In the genomic region with DNA sequence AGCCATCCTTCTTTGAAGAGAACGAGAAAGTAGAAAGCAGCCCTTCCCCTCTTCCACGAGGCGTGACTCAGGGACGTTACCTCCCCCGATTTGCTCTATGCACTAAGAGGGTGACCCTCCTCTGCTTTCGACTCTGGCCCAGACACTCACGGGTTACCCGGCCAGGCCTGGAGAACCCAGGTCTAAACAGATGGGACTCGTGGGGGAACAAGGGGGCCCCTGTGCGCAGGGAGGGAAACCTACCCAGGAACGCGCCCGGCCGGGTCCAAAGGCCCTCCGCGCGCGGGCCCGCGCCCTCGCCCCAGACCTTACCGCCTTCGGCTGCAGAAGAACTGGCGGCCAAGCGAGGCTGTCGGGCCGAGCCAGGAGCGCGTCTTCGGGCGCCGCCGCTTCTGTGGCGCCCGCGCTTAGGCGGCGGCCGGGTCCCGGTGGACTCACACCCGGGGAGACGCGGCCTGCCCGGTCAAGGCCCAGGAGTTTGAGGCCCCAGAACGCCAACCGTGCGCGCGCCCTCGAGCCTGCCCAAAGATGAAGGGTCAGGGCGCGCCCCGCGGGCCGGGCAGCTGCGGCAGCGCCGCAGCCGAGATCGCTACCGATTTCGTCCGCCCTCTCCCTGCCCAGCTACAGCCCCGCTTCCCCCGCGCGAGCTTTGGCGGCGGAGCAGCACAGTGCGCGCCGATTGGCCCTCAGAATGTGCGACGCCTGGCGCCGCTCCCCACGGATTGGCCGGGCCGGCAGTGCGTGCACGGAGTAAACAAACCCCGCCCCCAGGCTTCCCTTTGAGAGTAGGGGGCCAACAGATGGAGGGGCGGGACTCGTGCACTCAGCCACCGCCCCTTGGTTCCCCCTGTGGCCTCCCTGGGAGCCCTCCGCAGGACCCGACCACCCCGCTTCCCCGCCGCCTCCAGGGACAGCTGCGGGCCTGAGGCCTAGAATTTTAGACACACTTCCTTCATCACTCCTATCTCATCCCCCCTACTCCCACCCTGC, we compare ENCODE assay signal across 1 cellular context.
A peak's percentile ranks its signal among the peaks of the same experiment; 100 is the strongest.
TF ChIP-seq lines count a peak whose summit lies in the region.

A gene with protein sequence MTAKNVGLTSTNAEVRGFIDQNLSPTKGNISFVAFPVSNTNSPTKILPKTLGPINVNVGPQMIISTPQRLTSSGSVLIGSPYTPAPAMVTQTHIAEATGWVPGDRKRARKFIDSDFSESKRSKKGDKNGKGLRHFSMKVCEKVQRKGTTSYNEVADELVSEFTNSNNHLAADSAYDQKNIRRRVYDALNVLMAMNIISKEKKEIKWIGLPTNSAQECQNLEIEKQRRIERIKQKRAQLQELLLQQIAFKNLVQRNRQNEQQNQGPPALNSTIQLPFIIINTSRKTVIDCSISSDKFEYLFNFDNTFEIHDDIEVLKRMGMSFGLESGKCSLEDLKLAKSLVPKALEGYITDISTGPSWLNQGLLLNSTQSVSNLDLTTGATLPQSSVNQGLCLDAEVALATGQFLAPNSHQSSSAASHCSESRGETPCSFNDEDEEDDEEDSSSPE (minus strand): TSS at position 674 of the 990 bp plus-strand sequence. CDS start 47,795 bp downstream, outside the sequence.

TF ChIP-seq in HepG2, 621 proteins besides CTCF, POLR2A, EP300 and RAD21 (continued from another document and continues in another):
- TF ChIP-seq, protein P1, sequence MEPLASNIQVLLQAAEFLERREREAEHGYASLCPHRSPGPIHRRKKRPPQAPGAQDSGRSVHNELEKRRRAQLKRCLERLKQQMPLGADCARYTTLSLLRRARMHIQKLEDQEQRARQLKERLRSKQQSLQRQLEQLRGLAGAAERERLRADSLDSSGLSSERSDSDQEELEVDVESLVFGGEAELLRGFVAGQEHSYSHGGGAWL (CRISPR knock-in tag; IDR thresholded peaks at IDR 0.05), result peak; percentile 79
- TF ChIP-seq, protein P2, sequence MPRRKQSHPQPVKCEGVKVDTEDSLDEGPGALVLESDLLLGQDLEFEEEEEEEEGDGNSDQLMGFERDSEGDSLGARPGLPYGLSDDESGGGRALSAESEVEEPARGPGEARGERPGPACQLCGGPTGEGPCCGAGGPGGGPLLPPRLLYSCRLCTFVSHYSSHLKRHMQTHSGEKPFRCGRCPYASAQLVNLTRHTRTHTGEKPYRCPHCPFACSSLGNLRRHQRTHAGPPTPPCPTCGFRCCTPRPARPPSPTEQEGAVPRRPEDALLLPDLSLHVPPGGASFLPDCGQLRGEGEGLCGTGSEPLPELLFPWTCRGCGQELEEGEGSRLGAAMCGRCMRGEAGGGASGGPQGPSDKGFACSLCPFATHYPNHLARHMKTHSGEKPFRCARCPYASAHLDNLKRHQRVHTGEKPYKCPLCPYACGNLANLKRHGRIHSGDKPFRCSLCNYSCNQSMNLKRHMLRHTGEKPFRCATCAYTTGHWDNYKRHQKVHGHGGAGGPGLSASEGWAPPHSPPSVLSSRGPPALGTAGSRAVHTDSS (CRISPR knock-in tag; conservative IDR thresholded peaks at IDR 0.05), result no peak
- TF ChIP-seq, protein P3, sequence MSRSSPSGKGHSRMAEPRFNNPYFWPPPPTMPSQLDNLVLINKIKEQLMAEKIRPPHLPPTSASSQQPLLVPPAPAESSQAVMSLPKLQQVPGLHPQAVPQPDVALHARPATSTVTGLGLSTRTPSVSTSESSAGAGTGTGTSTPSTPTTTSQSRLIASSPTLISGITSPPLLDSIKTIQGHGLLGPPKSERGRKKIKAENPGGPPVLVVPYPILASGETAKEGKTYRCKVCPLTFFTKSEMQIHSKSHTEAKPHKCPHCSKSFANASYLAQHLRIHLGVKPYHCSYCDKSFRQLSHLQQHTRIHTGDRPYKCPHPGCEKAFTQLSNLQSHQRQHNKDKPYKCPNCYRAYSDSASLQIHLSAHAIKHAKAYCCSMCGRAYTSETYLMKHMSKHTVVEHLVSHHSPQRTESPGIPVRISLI (CRISPR knock-in tag; IDR thresholded peaks at IDR 0.05; ENCODE audit: borderline replicate concordance), result no peak
- TF ChIP-seq, protein P4, sequence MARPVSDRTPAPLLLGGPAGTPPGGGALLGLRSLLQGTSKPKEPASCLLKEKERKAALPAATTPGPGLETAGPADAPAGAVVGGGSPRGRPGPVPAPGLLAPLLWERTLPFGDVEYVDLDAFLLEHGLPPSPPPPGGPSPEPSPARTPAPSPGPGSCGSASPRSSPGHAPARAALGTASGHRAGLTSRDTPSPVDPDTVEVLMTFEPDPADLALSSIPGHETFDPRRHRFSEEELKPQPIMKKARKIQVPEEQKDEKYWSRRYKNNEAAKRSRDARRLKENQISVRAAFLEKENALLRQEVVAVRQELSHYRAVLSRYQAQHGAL (CRISPR knock-in tag; IDR thresholded peaks at IDR 0.05; ENCODE audit: not compliant biosample characterization), result peak; percentile 21
- TF ChIP-seq, protein P5, sequence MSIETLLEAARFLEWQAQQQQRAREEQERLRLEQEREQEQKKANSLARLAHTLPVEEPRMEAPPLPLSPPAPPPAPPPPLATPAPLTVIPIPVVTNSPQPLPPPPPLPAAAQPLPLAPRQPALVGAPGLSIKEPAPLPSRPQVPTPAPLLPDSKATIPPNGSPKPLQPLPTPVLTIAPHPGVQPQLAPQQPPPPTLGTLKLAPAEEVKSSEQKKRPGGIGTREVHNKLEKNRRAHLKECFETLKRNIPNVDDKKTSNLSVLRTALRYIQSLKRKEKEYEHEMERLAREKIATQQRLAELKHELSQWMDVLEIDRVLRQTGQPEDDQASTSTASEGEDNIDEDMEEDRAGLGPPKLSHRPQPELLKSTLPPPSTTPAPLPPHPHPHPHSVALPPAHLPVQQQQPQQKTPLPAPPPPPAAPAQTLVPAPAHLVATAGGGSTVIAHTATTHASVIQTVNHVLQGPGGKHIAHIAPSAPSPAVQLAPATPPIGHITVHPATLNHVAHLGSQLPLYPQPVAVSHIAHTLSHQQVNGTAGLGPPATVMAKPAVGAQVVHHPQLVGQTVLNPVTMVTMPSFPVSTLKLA (IDR thresholded peaks at IDR 0.05), result peak; percentile 64
- TF ChIP-seq, protein P6, sequence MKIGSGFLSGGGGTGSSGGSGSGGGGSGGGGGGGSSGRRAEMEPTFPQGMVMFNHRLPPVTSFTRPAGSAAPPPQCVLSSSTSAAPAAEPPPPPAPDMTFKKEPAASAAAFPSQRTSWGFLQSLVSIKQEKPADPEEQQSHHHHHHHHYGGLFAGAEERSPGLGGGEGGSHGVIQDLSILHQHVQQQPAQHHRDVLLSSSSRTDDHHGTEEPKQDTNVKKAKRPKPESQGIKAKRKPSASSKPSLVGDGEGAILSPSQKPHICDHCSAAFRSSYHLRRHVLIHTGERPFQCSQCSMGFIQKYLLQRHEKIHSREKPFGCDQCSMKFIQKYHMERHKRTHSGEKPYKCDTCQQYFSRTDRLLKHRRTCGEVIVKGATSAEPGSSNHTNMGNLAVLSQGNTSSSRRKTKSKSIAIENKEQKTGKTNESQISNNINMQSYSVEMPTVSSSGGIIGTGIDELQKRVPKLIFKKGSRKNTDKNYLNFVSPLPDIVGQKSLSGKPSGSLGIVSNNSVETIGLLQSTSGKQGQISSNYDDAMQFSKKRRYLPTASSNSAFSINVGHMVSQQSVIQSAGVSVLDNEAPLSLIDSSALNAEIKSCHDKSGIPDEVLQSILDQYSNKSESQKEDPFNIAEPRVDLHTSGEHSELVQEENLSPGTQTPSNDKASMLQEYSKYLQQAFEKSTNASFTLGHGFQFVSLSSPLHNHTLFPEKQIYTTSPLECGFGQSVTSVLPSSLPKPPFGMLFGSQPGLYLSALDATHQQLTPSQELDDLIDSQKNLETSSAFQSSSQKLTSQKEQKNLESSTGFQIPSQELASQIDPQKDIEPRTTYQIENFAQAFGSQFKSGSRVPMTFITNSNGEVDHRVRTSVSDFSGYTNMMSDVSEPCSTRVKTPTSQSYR (CRISPR knock-in tag; IDR thresholded peaks at IDR 0.05; ENCODE audit: borderline replicate concordance), result no peak
- TF ChIP-seq, protein P7, sequence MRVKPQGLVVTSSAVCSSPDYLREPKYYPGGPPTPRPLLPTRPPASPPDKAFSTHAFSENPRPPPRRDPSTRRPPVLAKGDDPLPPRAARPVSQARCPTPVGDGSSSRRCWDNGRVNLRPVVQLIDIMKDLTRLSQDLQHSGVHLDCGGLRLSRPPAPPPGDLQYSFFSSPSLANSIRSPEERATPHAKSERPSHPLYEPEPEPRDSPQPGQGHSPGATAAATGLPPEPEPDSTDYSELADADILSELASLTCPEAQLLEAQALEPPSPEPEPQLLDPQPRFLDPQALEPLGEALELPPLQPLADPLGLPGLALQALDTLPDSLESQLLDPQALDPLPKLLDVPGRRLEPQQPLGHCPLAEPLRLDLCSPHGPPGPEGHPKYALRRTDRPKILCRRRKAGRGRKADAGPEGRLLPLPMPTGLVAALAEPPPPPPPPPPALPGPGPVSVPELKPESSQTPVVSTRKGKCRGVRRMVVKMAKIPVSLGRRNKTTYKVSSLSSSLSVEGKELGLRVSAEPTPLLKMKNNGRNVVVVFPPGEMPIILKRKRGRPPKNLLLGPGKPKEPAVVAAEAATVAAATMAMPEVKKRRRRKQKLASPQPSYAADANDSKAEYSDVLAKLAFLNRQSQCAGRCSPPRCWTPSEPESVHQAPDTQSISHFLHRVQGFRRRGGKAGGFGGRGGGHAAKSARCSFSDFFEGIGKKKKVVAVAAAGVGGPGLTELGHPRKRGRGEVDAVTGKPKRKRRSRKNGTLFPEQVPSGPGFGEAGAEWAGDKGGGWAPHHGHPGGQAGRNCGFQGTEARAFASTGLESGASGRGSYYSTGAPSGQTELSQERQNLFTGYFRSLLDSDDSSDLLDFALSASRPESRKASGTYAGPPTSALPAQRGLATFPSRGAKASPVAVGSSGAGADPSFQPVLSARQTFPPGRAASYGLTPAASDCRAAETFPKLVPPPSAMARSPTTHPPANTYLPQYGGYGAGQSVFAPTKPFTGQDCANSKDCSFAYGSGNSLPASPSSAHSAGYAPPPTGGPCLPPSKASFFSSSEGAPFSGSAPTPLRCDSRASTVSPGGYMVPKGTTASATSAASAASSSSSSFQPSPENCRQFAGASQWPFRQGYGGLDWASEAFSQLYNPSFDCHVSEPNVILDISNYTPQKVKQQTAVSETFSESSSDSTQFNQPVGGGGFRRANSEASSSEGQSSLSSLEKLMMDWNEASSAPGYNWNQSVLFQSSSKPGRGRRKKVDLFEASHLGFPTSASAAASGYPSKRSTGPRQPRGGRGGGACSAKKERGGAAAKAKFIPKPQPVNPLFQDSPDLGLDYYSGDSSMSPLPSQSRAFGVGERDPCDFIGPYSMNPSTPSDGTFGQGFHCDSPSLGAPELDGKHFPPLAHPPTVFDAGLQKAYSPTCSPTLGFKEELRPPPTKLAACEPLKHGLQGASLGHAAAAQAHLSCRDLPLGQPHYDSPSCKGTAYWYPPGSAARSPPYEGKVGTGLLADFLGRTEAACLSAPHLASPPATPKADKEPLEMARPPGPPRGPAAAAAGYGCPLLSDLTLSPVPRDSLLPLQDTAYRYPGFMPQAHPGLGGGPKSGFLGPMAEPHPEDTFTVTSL (CRISPR knock-in tag; IDR thresholded peaks at IDR 0.05; ENCODE audit: borderline replicate concordance), result peak; percentile 56; the same call in 1 of the 2 replicates
- no peak for TF ChIP-seq HDAC6 (IDR thresholded peaks at IDR 0.05; ENCODE audit: low read depth, low read length)
- TF ChIP-seq ZNF350 (CRISPR knock-in tag; IDR thresholded peaks at IDR 0.05; ENCODE audit: borderline replicate concordance, low read depth), result peak; percentile 43; the same call in 1 of the 2 replicates
- TF ChIP-seq, protein P8, sequence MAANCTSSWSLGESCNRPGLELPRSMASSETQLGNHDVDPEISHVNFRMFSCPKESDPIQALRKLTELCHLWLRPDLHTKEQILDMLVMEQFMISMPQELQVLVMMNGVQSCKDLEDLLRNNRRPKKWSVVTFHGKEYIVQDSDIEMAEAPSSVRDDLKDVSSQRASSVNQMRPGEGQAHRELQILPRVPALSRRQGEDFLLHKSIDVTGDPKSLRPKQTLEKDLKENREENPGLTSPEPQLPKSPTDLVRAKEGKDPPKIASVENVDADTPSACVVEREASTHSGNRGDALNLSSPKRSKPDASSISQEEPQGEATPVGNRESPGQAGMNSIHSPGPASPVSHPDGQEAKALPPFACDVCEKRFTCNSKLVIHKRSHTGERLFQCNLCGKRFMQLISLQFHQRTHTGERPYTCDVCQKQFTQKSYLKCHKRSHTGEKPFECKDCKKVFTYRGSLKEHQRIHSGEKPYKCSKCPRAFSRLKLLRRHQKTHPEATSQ (CRISPR knock-in tag; IDR thresholded peaks at IDR 0.05; ENCODE audit: borderline replicate concordance), result peak; percentile 29; the same call in 1 of the 2 replicates
- peak; percentile 84 for TF ChIP-seq KMT2A (CRISPR knock-in tag; IDR thresholded peaks at IDR 0.05)
- TF ChIP-seq ZSCAN22 (CRISPR knock-in tag; IDR thresholded peaks at IDR 0.05), result 0 out of 2 replicates have a peak, but pooled peaks have one; percentile 74
- TF ChIP-seq, protein P9, sequence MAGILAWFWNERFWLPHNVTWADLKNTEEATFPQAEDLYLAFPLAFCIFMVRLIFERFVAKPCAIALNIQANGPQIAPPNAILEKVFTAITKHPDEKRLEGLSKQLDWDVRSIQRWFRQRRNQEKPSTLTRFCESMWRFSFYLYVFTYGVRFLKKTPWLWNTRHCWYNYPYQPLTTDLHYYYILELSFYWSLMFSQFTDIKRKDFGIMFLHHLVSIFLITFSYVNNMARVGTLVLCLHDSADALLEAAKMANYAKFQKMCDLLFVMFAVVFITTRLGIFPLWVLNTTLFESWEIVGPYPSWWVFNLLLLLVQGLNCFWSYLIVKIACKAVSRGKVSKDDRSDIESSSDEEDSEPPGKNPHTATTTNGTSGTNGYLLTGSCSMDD (CRISPR knock-in tag; IDR thresholded peaks at IDR 0.05), result no peak
- TF ChIP-seq FOXC1 (CRISPR knock-in tag; IDR thresholded peaks at IDR 0.05; ENCODE audit: borderline replicate concordance), result peak; percentile 36
- TF ChIP-seq DPF2 (CRISPR knock-in tag; IDR thresholded peaks at IDR 0.05; ENCODE audit: borderline replicate concordance, low read depth), result no peak
- no peak for TF ChIP-seq EHMT2 (IDR thresholded peaks at IDR 0.05; ENCODE audit: borderline replicate concordance, low read depth, low read length)
- TF ChIP-seq LCORL (IDR thresholded peaks at IDR 0.05), result no peak
- TF ChIP-seq LCORL (CRISPR knock-in tag; IDR thresholded peaks at IDR 0.05), result no peak
- 0 out of 2 replicates have a peak, but pooled peaks have one; percentile 48 for TF ChIP-seq ZNF510 (CRISPR knock-in tag; IDR thresholded peaks at IDR 0.05; ENCODE audit: low read depth)
- no peak for TF ChIP-seq PCBP2 (optimal IDR thresholded peaks at IDR 0.05; ENCODE audit: low read depth, low read length, poor library complexity, severe bottlenecking)
- no peak for TF ChIP-seq ZNF75D (CRISPR knock-in tag; IDR thresholded peaks at IDR 0.05; ENCODE audit: borderline replicate concordance)
- TF ChIP-seq, protein P10, sequence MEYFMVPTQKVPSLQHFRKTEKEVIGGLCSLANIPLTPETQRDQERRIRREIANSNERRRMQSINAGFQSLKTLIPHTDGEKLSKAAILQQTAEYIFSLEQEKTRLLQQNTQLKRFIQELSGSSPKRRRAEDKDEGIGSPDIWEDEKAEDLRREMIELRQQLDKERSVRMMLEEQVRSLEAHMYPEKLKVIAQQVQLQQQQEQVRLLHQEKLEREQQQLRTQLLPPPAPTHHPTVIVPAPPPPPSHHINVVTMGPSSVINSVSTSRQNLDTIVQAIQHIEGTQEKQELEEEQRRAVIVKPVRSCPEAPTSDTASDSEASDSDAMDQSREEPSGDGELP (IDR thresholded peaks at IDR 0.05; ENCODE audit: borderline replicate concordance, low read depth), result peak; percentile 32; the same call in 1 of the 2 replicates
- peak; percentile 12 for TF ChIP-seq TBL1XR1 (IDR thresholded peaks at IDR 0.05; ENCODE audit: borderline replicate concordance, low read length, partially characterized antibody)
